Comparison of ENCODE assay signal across 8 cellular contexts in the genomic region with DNA sequence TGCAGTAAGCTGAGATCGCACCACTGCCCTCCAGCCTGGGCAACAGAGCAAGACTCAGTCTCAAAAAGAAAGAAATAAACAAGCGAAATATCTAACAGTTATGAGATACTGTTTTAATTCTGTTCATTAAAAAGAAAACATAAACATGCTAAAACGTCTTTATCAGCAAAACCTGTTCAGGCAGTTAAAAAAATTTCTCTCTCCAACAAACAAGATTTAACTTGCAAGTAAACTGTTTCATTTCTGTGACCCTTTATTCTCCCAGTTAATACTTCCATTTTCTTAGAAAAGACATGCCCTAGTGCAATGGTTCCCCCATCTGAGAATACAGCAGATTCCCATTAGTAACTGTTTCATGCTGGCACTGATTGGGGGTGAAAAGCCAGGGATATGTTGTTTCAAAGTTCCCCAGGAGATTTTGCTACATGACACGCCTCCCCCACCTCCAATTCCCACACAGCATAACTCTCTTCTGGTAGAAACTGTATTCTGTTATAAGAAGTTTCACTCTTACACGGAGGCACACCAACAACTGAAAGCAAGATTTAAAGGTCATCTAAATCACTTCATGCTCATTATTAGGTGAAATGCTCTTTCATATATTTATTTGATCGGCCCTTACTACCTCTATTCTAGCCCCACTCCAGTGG. TPM values are rescaled to one million over a fixed set of nuclear protein-coding genes. Genes with fewer than 3 reads are reported as not detected.
DNase-seq lines count a peak whose midpoint lies in the region; ATAC-seq and TF ChIP-seq lines count a peak whose summit lies in the region.

No MANE protein-coding gene starts in this region.

- H3K27ac Mint-ChIP-seq in MCF 10A (ENCODE audit: low read depth, unreplicated experiment): peak overlapping the region; percentile 77
- peak overlapping the region; percentile 77 to 94 for H3K27ac Mint-ChIP-seq in stimulated activated naive CD8-positive, alpha-beta T cell treated with anti-CD3 and anti-CD28 coated beads, Interleukin-15, amount 100 ng/mL, for 72 hours

- intact Hi-C loops in MCF 10A (cut with micrococcal nuclease): loop anchor here (5.0 kb wide), 1 partner anchor 217 kb away; no protein-coding TSS in a partner anchor

- no peak for TF ChIP-seq CTCF in MCF 10A (IDR thresholded peaks at IDR 0.05; ENCODE audit: unreplicated experiment)

- H3K27me3 Mint-ChIP-seq in MCF 10A (ENCODE audit: insufficient read depth, unreplicated experiment): no peaks in the 10 kb centered on the region
- H3K27me3 Mint-ChIP-seq in stimulated activated naive CD8-positive, alpha-beta T cell treated with anti-CD3 and anti-CD28 coated beads, Interleukin-15, amount 100 ng/mL, for 72 hours: no peaks in the 10 kb centered on the region

- BruUV-seq in MCF 10A (replicated peaks; lab: Mats Ljungman, UMichigan): no TSS peak

- H3K4me1 Mint-ChIP-seq in MCF 10A (ENCODE audit: insufficient read depth, unreplicated experiment): peaks cover 37% of the 10 kb centered on the region
- H3K4me1 Mint-ChIP-seq in stimulated activated naive CD8-positive, alpha-beta T cell treated with anti-CD3 and anti-CD28 coated beads, Interleukin-15, amount 100 ng/mL, for 72 hours: peaks cover 79% of the 10 kb centered on the region

- H3K36me3 Mint-ChIP-seq in MCF 10A (ENCODE audit: insufficient read depth, unreplicated experiment): peaks cover 60% of the 10 kb centered on the region

- CTCF ChIA-PET in MCF 10A (lab: Yijun Ruan, JAX): no interaction called here

- POLR2A ChIA-PET in MCF 10A (lab: Yijun Ruan, JAX): interaction anchor here (2.4 to 3.4 kb wide), 2 partner anchors 14 to 24 kb away, joined by 8 to 15 read pairs; a partner anchor contains a TSS

- no peaks in the 10 kb centered on the region for H3K9me3 Mint-ChIP-seq in MCF 10A (ENCODE audit: unreplicated experiment)
- H3K9me3 Mint-ChIP-seq in stimulated activated naive CD8-positive, alpha-beta T cell treated with anti-CD3 and anti-CD28 coated beads, Interleukin-15, amount 100 ng/mL, for 72 hours: no peaks in the 10 kb centered on the region

- DNase-seq in activated CD4-positive, CD25-positive, alpha-beta regulatory T cell (lab: John Stamatoyannopoulos, UW): no peak
- DNase-seq in MCF 10A (ENCODE audit: unreplicated experiment) (no peak), T1000 (lab: John Stamatoyannopoulos, UW) (no peak), GF-D8 (lab: John Stamatoyannopoulos, UW) (no peak)
- DNase-seq in stimulated activated naive CD8-positive, alpha-beta T cell treated with anti-CD3 and anti-CD28 coated beads, Interleukin-15, amount 100 ng/mL, for 72 hours: no peak
- DNase-seq in stimulated activated CD4-positive, alpha-beta T cell treated with anti-CD3 and anti-CD28 coated beads, Interleukin-4, amount 100 ng/mL, for 1 hour: no peak

- peak; percentile 72 to 82 for ATAC-seq in activated CD4-positive, CD25-positive, alpha-beta regulatory T cell treated with anti-CD3 and anti-CD28 coated beads, Interleukin-2, amount 50 U/mL, for 24 hours
- ATAC-seq in HG03097 (IDR thresholded peaks at IDR 0.05; ENCODE audit: low FRiP score, unreplicated experiment): peak; percentile 43
- ATAC-seq in stimulated activated naive CD8-positive, alpha-beta T cell treated with anti-CD3 and anti-CD28 coated beads, Interleukin-15, amount 100 ng/mL, for 72 hours: peak; percentile 83

- H3K4me3 Mint-ChIP-seq in MCF 10A (ENCODE audit: unreplicated experiment): peak overlapping the region; percentile 11
- H3K4me3 Mint-ChIP-seq in stimulated activated naive CD8-positive, alpha-beta T cell treated with anti-CD3 and anti-CD28 coated beads, Interleukin-15, amount 100 ng/mL, for 72 hours: peak overlapping the region; percentile 74 to 79

RNA-seq across cellular contexts. Expression of a gene that starts 24.4 kb away (rescaled TPM):
- total RNA-seq in MCF 10A (2022): 73.7 and 82.1 TPM in 2 replicates
